Comparison of ENCODE assay signal across 13 cellular contexts in the genomic region with DNA sequence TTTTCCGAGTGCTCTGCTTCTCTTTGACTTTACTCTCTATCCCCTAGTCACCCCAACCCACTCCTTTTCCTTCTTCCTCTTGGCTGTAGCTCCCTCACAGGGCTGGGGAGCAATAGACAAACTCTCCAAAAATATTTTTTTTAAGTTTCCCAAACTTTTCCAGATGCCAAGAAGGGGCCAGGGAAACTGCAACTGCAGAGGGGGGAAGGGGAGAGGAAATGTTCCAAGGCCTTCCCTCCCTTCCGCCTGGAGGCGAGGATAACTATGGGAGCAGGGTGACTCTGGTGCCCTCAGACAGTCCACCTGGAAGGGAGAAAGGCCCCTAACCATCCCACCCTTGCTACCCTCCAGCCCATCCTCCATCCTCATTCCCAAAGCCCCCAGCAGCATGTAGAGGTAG. TPM values are rescaled to one million over a fixed set of nuclear protein-coding genes. Genes with fewer than 3 reads are reported as not detected.
DNase-seq lines count a peak whose midpoint lies in the region; ATAC-seq and TF ChIP-seq lines count a peak whose summit lies in the region.
"Had no signal": no experiment of that assay in that cellular context is flagged by ENCODE, and none has a peak within 500 bp of the region (broad histone marks: within the 10 kb centered on the region; RNA-seq: fewer than 3 reads in every experiment).

No MANE protein-coding gene starts in this region.

- H3K27me3 ChIP-seq in lower lobe of right lung (ENCODE audit: low read depth): no peaks in the 10 kb centered on the region

- H3K27ac ChIP-seq in HEK293 (ENCODE audit: extremely low read depth, low read depth, low read length): no peak overlapping the region
- peak overlapping the region; percentile 92 for H3K27ac ChIP-seq in cingulate gyrus (ENCODE audit: low read depth, low read length)
- peak overlapping the region; percentile 92 for H3K27ac ChIP-seq in lower lobe of right lung
- peak overlapping the region; percentile 86 for H3K27ac ChIP-seq in substantia nigra (ENCODE audit: low read depth, low read length, poor library complexity, severe bottlenecking)
- H3K27ac ChIP-seq: KMS-11 had no signal

- H3K4me1 Mint-ChIP-seq in activated CD8-positive, alpha-beta memory T cell treated with anti-CD3 and anti-CD28 coated beads, Interleukin-2, amount 10 ng/mL, durations not matched to agents 7 days and 5 days: peaks cover 2% of the 10 kb centered on the region

- no peak for TF ChIP-seq CTCF in HEK293 (tag by site-specific recombination; IDR thresholded peaks at IDR 0.05)
- no peak for TF ChIP-seq CTCF in lower lobe of right lung (IDR thresholded peaks at IDR 0.05)

- peaks cover 36% of the 10 kb centered on the region for H3K27me3 Mint-ChIP-seq in activated CD8-positive, alpha-beta memory T cell treated with anti-CD3 and anti-CD28 coated beads, Interleukin-2, amount 10 ng/mL, durations not matched to agents 7 days and 5 days

- intact Hi-C loops in lower lobe of right lung (cut with DNase I): no loop called here

- H3K4me3 Mint-ChIP-seq in activated CD8-positive, alpha-beta memory T cell treated with anti-CD3 and anti-CD28 coated beads, Interleukin-2, amount 10 ng/mL, durations not matched to agents 7 days and 5 days: no peak overlapping the region
- H3K4me3 Mint-ChIP-seq: stimulated activated naive CD8-positive, alpha-beta T cell treated with anti-CD3 and anti-CD28 coated beads, Interleukin-15, amount 100 ng/mL, for 72 hours; T-cell had no signal

- CTCF ChIA-PET in HEK293 (lab: Yijun Ruan, JAX): interaction anchor here (0.7 to 15.8 kb wide), 11 partner anchors 8 to 88 kb away, joined by 3 to 247 read pairs (median 6); no protein-coding TSS in a partner anchor
- CTCF ChIA-PET in activated CD8-positive, alpha-beta memory T cell treated with anti-CD3 and anti-CD28 coated beads, Interleukin-2, amount 10 ng/mL, durations not matched to agents 7 days and 5 days (lab: Charles Lee): interaction anchor here (0.7 to 2.5 kb wide), 3 partner anchors 8 to 88 kb away, joined by 3 to 10 read pairs (median 8); no protein-coding TSS in a partner anchor

- H3K4me1 ChIP-seq in HEK293 (ENCODE audit: control insufficient read depth, insufficient read depth, low read length) (peaks cover 47% of the 10 kb centered on the region), lower lobe of right lung (peaks cover 83% of the 10 kb centered on the region)

- H3K36me3 ChIP-seq in HEK293 (ENCODE audit: control insufficient read depth in 2 of 2, insufficient read depth in 1 of 2, low read length in 2 of 2): no peaks in the 10 kb centered on the region
- no peaks in the 10 kb centered on the region for H3K36me3 ChIP-seq in lower lobe of right lung

- POLR2A ChIA-PET in HEK293 (lab: Yijun Ruan, JAX): interaction anchor here (1.2 to 2.0 kb wide), 3 partner anchors 8 to 19 kb away, joined by 3 to 7 read pairs (median 4); no protein-coding TSS in a partner anchor

- H3K4me3 ChIP-seq in HEK293 (ENCODE audit: low read depth, low read length): no peak overlapping the region
- no peak overlapping the region for H3K4me3 ChIP-seq in lower lobe of right lung

- no peak overlapping the region for H3K27ac Mint-ChIP-seq in activated CD8-positive, alpha-beta memory T cell treated with anti-CD3 and anti-CD28 coated beads, Interleukin-2, amount 10 ng/mL, durations not matched to agents 7 days and 5 days
- H3K27ac Mint-ChIP-seq: T-cell had no signal

- H3K9me3 ChIP-seq in HEK293 (ENCODE audit: control insufficient read depth, insufficient read depth, low read depth, low read length) (no peaks in the 10 kb centered on the region), lower lobe of right lung (no peaks in the 10 kb centered on the region)

- H3K36me3 Mint-ChIP-seq in activated CD8-positive, alpha-beta memory T cell treated with anti-CD3 and anti-CD28 coated beads, Interleukin-2, amount 10 ng/mL, durations not matched to agents 7 days and 5 days: no peaks in the 10 kb centered on the region
- H3K36me3 Mint-ChIP-seq: T-cell had no signal

- DNase-seq in lower lobe of right lung: no peak
- DNase-seq in substantia nigra (lab: John Stamatoyannopoulos, UW): no peak
- no peak for DNase-seq in activated CD8-positive, alpha-beta memory T cell treated with anti-CD3 and anti-CD28 coated beads, Interleukin-2, amount 10 ng/mL, durations not matched to agents 7 days and 5 days
- no peak for DNase-seq in activated effector memory CD4-positive, alpha-beta T cell treated with anti-CD3 and anti-CD28 coated beads, Interleukin-2, amount 50 U/mL, for 16 hours
- DNase-seq in SIG-M5 (lab: John Stamatoyannopoulos, UW): no peak
- DNase-seq: DMS153; NCI-H446 treated with DMSO at 0.1 percent for 48 hours; stimulated activated naive CD8-positive, alpha-beta T cell treated with anti-CD3 and anti-CD28 coated beads, Interleukin-15, amount 100 ng/mL, for 72 hours; T-cell had no signal

- ATAC-seq in lower lobe of right lung (no peak), HG03354 (IDR thresholded peaks at IDR 0.05; ENCODE audit: poor library complexity, severe bottlenecking, unreplicated experiment) (no peak)
- no peak for ATAC-seq in activated CD8-positive, alpha-beta memory T cell treated with anti-CD3 and anti-CD28 coated beads, Interleukin-2, amount 10 ng/mL, durations not matched to agents 7 days and 5 days
- ATAC-seq: stimulated activated naive CD8-positive, alpha-beta T cell treated with anti-CD3 and anti-CD28 coated beads, Interleukin-15, amount 100 ng/mL, for 72 hours; T-cell had no signal

- H3K9me3 Mint-ChIP-seq in activated CD8-positive, alpha-beta memory T cell treated with anti-CD3 and anti-CD28 coated beads, Interleukin-2, amount 10 ng/mL, durations not matched to agents 7 days and 5 days (ENCODE audit: low read depth): no peaks in the 10 kb centered on the region
- H3K9me3 Mint-ChIP-seq: stimulated activated naive CD8-positive, alpha-beta T cell treated with anti-CD3 and anti-CD28 coated beads, Interleukin-15, amount 100 ng/mL, for 72 hours; T-cell had no signal

TF ChIP-seq in HEK293, 187 proteins besides CTCF, POLR2A, EP300 and RAD21 (continues in another document):
- TF ChIP-seq ZNF2 (tag by site-specific recombination; IDR thresholded peaks at IDR 0.05): no peak
- TF ChIP-seq, protein P1, sequence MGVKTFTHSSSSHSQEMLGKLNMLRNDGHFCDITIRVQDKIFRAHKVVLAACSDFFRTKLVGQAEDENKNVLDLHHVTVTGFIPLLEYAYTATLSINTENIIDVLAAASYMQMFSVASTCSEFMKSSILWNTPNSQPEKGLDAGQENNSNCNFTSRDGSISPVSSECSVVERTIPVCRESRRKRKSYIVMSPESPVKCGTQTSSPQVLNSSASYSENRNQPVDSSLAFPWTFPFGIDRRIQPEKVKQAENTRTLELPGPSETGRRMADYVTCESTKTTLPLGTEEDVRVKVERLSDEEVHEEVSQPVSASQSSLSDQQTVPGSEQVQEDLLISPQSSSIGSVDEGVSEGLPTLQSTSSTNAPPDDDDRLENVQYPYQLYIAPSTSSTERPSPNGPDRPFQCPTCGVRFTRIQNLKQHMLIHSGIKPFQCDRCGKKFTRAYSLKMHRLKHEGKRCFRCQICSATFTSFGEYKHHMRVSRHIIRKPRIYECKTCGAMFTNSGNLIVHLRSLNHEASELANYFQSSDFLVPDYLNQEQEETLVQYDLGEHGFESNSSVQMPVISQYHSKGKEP (tag by site-specific recombination; IDR thresholded peaks at IDR 0.05): no peak
- TF ChIP-seq ZNF391 (tag by site-specific recombination; IDR thresholded peaks at IDR 0.05; ENCODE audit: borderline replicate concordance, low read depth): no peak
- TF ChIP-seq ZNF10 (tag by site-specific recombination; IDR thresholded peaks at IDR 0.05): 0 out of 2 replicates have a peak, but pooled peaks have one; percentile 1
- TF ChIP-seq ZSCAN16 (tag by site-specific recombination; IDR thresholded peaks at IDR 0.05): no peak
- TF ChIP-seq ZNF19 (tag by site-specific recombination; IDR thresholded peaks at IDR 0.05; ENCODE audit: low read depth): no peak
- TF ChIP-seq ZNF24 (tag by site-specific recombination; IDR thresholded peaks at IDR 0.05): no peak
- no peak for TF ChIP-seq PRDM4 (tag by site-specific recombination; IDR thresholded peaks at IDR 0.05)
- no peak for TF ChIP-seq ZBTB6 (tag by site-specific recombination; IDR thresholded peaks at IDR 0.05)
- TF ChIP-seq ZNF202 (tag by site-specific recombination; IDR thresholded peaks at IDR 0.05; ENCODE audit: borderline replicate concordance): no peak

RNA-seq across cellular contexts. Expression of gene LYL1, which starts 49.4 kb away (rescaled TPM):
- 27.2 TPM for total RNA-seq in lower lobe of right lung
- under 1 TPM; 0.49 to 0.64 TPM for total RNA-seq in activated CD8-positive, alpha-beta memory T cell treated with anti-CD3 and anti-CD28 coated beads, Interleukin-2, amount 10 ng/mL, durations not matched to agents 7 days and 5 days

RNA-seq across cellular contexts. Expression of gene NFIX, which starts 58.0 kb away (rescaled TPM):
- total RNA-seq in lower lobe of right lung: 146 TPM
- under 1 TPM; 0.21 to 0.32 TPM for total RNA-seq in activated CD8-positive, alpha-beta memory T cell treated with anti-CD3 and anti-CD28 coated beads, Interleukin-2, amount 10 ng/mL, durations not matched to agents 7 days and 5 days

Comparison
In these comparisons a context has a peak if more than half of its experiments do, and no peak if none do; other contexts are left out.
1. RNA of gene LYL1, which starts 49.4 kb away (total RNA-seq): 27.2 TPM in lower lobe of right lung (single experiment); 0.49 to 0.64 TPM in activated CD8-positive, alpha-beta memory T cell treated with anti-CD3 and anti-CD28 coated beads, Interleukin-2, amount 10 ng/mL, durations not matched to agents 7 days and 5 days; every median in the first group is over 10 times any median in the second.
2. RNA of gene NFIX, which starts 58.0 kb away (total RNA-seq): 146 TPM in lower lobe of right lung (single experiment); 0.21 to 0.32 TPM in activated CD8-positive, alpha-beta memory T cell treated with anti-CD3 and anti-CD28 coated beads, Interleukin-2, amount 10 ng/mL, durations not matched to agents 7 days and 5 days; every median in the first group is over 100 times any median in the second.